Comparison of ENCODE assay signal across 24 cellular contexts in genomic region chr2:203853271-203853670, GRCh38. TPM values are rescaled to one million over a fixed set of nuclear protein-coding genes. Genes with fewer than 3 reads are reported as not detected.
DNase-seq lines count a peak whose midpoint lies in the region; ATAC-seq and TF ChIP-seq lines count a peak whose summit lies in the region.
"Had no signal": no experiment of that assay in that cellular context is flagged by ENCODE, and none has a peak within 500 bp of the region (broad histone marks: within the 10 kb centered on the region; RNA-seq: fewer than 3 reads in every experiment).

No MANE protein-coding gene starts in this region.

- peaks cover 65% of the 10 kb centered on the region for H3K4me1 Mint-ChIP-seq in activated naive CD4-positive, alpha-beta T cell treated with anti-CD3 and anti-CD28 coated beads for 36 hours (ENCODE audit: low read depth)

- no peaks in the 10 kb centered on the region for H3K9me3 Mint-ChIP-seq in activated naive CD4-positive, alpha-beta T cell treated with anti-CD3 and anti-CD28 coated beads for 36 hours
- peaks cover 16 to 17% of the 10 kb centered on the region in 2 donors for H3K9me3 Mint-ChIP-seq in activated naive CD4-positive, alpha-beta T cell treated with anti-CD3 and anti-CD28 coated beads, Interleukin-2, amount 50 U/mL, for 72 hours
- H3K9me3 Mint-ChIP-seq: IgD-negative memory B cell had no signal

- no peaks in the 10 kb centered on the region for H3K36me3 Mint-ChIP-seq in activated naive CD4-positive, alpha-beta T cell treated with anti-CD3 and anti-CD28 coated beads for 36 hours (ENCODE audit: low read depth)
- peaks cover 9 to 14% of the 10 kb centered on the region in 2 donors for H3K36me3 Mint-ChIP-seq in activated naive CD4-positive, alpha-beta T cell treated with anti-CD3 and anti-CD28 coated beads, Interleukin-2, amount 50 U/mL, for 72 hours
- H3K36me3 Mint-ChIP-seq: CD14-positive monocyte had no signal

- H3K4me2 ChIP-seq in KMS-11: peak overlapping the region; percentile 40

- peaks cover 80% of the 10 kb centered on the region for H3K4me1 ChIP-seq in KMS-11 (ENCODE audit: low read depth, poor library complexity, severe bottlenecking)
- H3K4me1 ChIP-seq: gastrocnemius medialis, prostate gland, suprapubic skin had no signal

- peak overlapping the region; percentile 70 for H3K27ac ChIP-seq in KMS-11
- H3K27ac ChIP-seq: gastrocnemius medialis, prostate gland, suprapubic skin, WERI-Rb-1 had no signal

- H3K27ac Mint-ChIP-seq in activated naive CD4-positive, alpha-beta T cell treated with anti-CD3 and anti-CD28 coated beads for 36 hours: peak overlapping the region; percentile 76
- peak overlapping the region; percentile 84 to 86 for H3K27ac Mint-ChIP-seq in activated naive CD4-positive, alpha-beta T cell treated with anti-CD3 and anti-CD28 coated beads, Interleukin-2, amount 50 U/mL, for 72 hours
- H3K27ac Mint-ChIP-seq: CD14-positive monocyte, IgD-negative memory B cell had no signal

- H3K36me3 ChIP-seq in KMS-11 (ENCODE audit: insufficient read depth): no peaks in the 10 kb centered on the region
- H3K36me3 ChIP-seq: gastrocnemius medialis, prostate gland, suprapubic skin, WERI-Rb-1 had no signal

- H3K9ac ChIP-seq in KMS-11: peak overlapping the region; percentile 9; the same call in 1 of the 2 replicates

- peak overlapping the region; percentile 47 for H3K4me3 Mint-ChIP-seq in activated naive CD4-positive, alpha-beta T cell treated with anti-CD3 and anti-CD28 coated beads for 36 hours
- H3K4me3 Mint-ChIP-seq: CD14-positive monocyte, IgD-negative memory B cell had no signal

- intact Hi-C loops in activated naive CD4-positive, alpha-beta T cell treated with anti-CD3 and anti-CD28 coated beads for 36 hours (cut with micrococcal nuclease): loop anchor here (1.0 to 10.0 kb wide), 6 partner anchors 18 to 838 kb away; partner anchors contain the start of gene NBEAL1

- no peaks in the 10 kb centered on the region for H4K20me1 ChIP-seq in KMS-11 (ENCODE audit: insufficient read depth)

- CTCF ChIA-PET in activated naive CD4-positive, alpha-beta T cell treated with anti-CD3 and anti-CD28 coated beads for 36 hours (lab: Charles Lee): interaction anchor here (0.6 to 2.1 kb wide), 2 partner anchors 19 to 456 kb away, joined by 3 to 6 read pairs; no protein-coding TSS in a partner anchor

- H3K79me2 ChIP-seq in KMS-11 (ENCODE audit: insufficient read depth, low read depth): no peaks in the 10 kb centered on the region

- no peak for DNase-seq in activated naive CD4-positive, alpha-beta T cell treated with anti-CD3 and anti-CD28 coated beads for 36 hours
- DNase-seq in activated naive CD4-positive, alpha-beta T cell treated with Interleukin-2 at 50 U/mL for 16 hours: no peak
- DNase-seq in activated naive CD4-positive, alpha-beta T cell treated with anti-CD3 and anti-CD28 coated beads, Interleukin-2, amount 50 U/mL, for 72 hours (ENCODE audit: low spot score in 2 of 2): no peak
- no peak for DNase-seq in stimulated activated naive CD8-positive, alpha-beta T cell treated with anti-CD3 and anti-CD28 coated beads, Interleukin-15, Interleukin-2, amounts not matched to agents 100 U/mL and 50 U/mL, for 24 hours
- DNase-seq in NCI-H1092 treated with DMSO at 0.1 percent for 48 hours (lab: John Stamatoyannopoulos, UW) (no peak), NCI-H748 (lab: John Stamatoyannopoulos, UW; ENCODE audit: unreplicated experiment) (no peak), NCI-H146 treated with DMSO at 0.1 percent for 48 hours (lab: John Stamatoyannopoulos, UW; ENCODE audit: unreplicated experiment) (no peak)
- DNase-seq: activated gamma-delta T cell treated with Interleukin-2 at 50 U/mL for 16 hours; DMS153; effector CD4-positive, alpha-beta T cell; gastrocnemius medialis; GDM1; HCEC 1CT; hypothalamus; NCI-H1436; NCI-H510A treated with DMSO at 0.1 percent for 48 hours; WERI-Rb-1 had no signal

- no peak overlapping the region for H3K4me3 ChIP-seq in KMS-11 (IDR thresholded peaks at IDR 0.05; ENCODE audit: insufficient read depth, low read depth, low read length)
- H3K4me3 ChIP-seq: gastrocnemius medialis, prostate gland, suprapubic skin had no signal

- peak; percentile 51 to 58 for ATAC-seq in activated naive CD4-positive, alpha-beta T cell treated with anti-CD3 and anti-CD28 coated beads, Interleukin-2, amount 50 U/mL, for 72 hours
- peak; percentile 47 for ATAC-seq in stimulated activated naive CD8-positive, alpha-beta T cell treated with anti-CD3 and anti-CD28 coated beads, Interleukin-15, Interleukin-2, amounts not matched to agents 100 U/mL and 50 U/mL, for 24 hours
- ATAC-seq: gastrocnemius medialis had no signal

- H3K27me3 Mint-ChIP-seq in activated naive CD4-positive, alpha-beta T cell treated with anti-CD3 and anti-CD28 coated beads for 36 hours (ENCODE audit: low read depth): no peaks in the 10 kb centered on the region

- H3K27me3 ChIP-seq in KMS-11 (ENCODE audit: insufficient read depth, low read depth): no peaks in the 10 kb centered on the region
- H3K27me3 ChIP-seq: gastrocnemius medialis, suprapubic skin had no signal

- TF ChIP-seq CTCF in KMS-11 (conservative IDR thresholded peaks at IDR 0.05; ENCODE audit: low read depth, low read length): no peak

- H2AFZ ChIP-seq in KMS-11 (ENCODE audit: low read depth): peak overlapping the region; percentile 15

RNA-seq across cellular contexts. Expression of gene CTLA4, which starts 14.3 kb away (rescaled TPM):
- 10 to 100 TPM; 65.2 to 69.7 TPM for total RNA-seq in activated naive CD4-positive, alpha-beta T cell treated with anti-CD3 and anti-CD28 coated beads for 36 hours
- 10 to 100 TPM; 55.0 to 61.7 TPM for total RNA-seq in activated naive CD4-positive, alpha-beta T cell treated with anti-CD3 and anti-CD28 coated beads, Interleukin-2, amount 50 U/mL, for 72 hours
- total RNA-seq: chondrocyte, gastrocnemius medialis, M059J had no signal
